ENCODE assay signal across 1 cellular context in genomic region chr12:57126561-57126960, GRCh38.
A peak's percentile ranks its signal among the peaks of the same experiment; 100 is the strongest.
TF ChIP-seq lines count a peak whose summit lies in the region.

No MANE protein-coding gene starts in this region.

TF ChIP-seq in HepG2, 621 proteins besides CTCF, POLR2A, EP300 and RAD21:
- TF ChIP-seq SOX13 (IDR thresholded peaks at IDR 0.05): no peak
- no peak for TF ChIP-seq SOX13 (CRISPR knock-in tag; conservative IDR thresholded peaks at IDR 0.05 in 1 of 2, IDR thresholded peaks at IDR 0.05 in 1 of 2)
- 0 out of 2 replicates have a peak, but pooled peaks have one; percentile 6 for TF ChIP-seq YEATS4 (CRISPR knock-in tag; IDR thresholded peaks at IDR 0.05; ENCODE audit: borderline replicate concordance)
TF ChIP-seq in HepG2: peak in this region for 1.
